In the genomic region with DNA sequence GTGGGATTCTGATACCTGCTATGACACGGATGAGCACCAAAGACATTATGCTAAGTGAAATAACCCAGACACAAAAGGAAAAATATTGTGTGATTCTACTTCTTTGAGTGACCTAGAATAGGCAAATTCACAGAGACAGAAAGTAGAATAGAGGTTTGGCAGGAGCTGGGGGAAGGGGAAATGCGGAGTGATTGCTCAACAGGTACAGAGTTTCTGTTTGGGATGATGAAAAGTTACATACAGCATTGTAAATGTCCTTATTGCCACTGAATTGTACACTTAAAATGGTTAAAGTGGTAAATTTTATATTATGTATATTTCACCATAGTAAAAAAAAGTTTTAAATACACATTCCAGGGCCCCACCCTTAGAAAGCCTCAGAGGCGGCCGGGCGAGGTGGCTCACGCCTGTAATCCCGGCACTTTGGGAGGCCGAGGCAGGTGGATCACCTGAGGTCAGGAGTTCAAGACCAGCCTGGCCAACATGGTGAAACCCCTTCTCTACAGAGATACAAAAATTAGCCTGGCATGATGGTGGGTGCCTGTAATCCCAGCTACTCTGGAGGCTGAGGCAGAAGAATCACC, we compare ENCODE assay signal across 1 cellular context.
A peak's percentile ranks its signal among the peaks of the same experiment; 100 is the strongest.
TF ChIP-seq lines count a peak whose summit lies in the region.
"Not testable (repeated sequence)": the region's sequence is repeated elsewhere in the genome, so short reads cannot be mapped to it uniquely, and the experiment has no call there.

No MANE protein-coding gene starts in this region.

TF ChIP-seq in K562, 482 proteins besides CTCF, POLR2A, EP300 and RAD21:
- TF ChIP-seq CBFA2T3 (IDR thresholded peaks at IDR 0.05) (peak; percentile 29), CEBPB (tag; IDR thresholded peaks at IDR 0.05) (peak; percentile 48; the same call in 1 of the 2 replicates), CEBPG (tag; conservative IDR thresholded peaks at IDR 0.05 in 1 of 2, IDR thresholded peaks at IDR 0.05 in 1 of 2) (0 out of 4 replicates have a peak, but pooled peaks of 1 of the 2 experiments have one; percentile 16)
- not testable (repeated sequence) for TF ChIP-seq CEBPG (CRISPR knock-in tag; IDR thresholded peaks at IDR 0.05)
